ENCODE assay signal across 1 cellular context in the genomic region with DNA sequence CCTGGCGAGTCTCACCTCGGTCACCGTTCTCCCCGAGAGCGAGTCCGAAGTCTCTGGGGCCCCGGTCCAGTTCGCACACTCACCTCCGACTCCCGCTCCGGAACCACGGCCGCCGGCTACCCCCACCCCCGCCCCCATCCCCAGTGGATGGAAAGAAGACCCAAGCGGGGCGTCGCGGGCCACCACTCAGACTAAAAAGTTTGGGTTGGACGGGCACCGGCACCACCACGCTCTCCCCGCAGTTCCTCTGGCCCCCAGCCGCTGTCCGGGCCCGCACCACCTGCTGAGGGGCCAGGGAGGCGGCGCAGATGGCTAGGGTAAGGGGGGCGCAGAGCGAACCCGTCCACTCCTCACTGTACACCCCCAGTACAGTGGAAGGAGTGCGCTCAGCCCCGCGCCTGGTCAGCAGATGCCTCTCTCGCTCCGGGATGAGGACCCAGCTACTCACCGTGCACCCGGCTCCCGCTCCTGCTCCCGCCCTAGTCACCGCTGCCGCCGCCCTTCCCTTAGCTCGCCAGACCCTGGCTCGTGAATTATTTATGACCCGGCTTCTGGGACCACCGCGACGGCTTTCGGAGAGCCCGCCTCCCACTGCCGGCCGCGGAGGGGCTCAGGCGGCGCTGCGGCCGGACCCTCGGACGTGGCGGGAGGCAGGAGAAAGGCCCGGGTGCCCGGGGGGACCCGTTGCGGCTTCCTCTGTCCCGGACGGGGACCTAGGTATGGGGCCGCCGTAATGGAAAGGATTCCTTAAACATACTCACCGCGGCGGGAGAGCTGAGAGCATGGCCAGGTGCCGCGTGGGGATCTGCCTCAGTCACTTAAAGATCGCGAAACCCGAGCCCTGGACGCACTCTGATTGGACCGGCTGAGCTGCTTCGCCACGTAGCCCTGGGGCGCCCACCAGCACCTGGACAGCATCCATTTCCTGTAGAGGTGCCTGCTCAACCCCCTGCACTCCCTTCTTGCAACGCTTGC.
TF ChIP-seq lines count a peak whose summit lies in the region.

A gene with protein sequence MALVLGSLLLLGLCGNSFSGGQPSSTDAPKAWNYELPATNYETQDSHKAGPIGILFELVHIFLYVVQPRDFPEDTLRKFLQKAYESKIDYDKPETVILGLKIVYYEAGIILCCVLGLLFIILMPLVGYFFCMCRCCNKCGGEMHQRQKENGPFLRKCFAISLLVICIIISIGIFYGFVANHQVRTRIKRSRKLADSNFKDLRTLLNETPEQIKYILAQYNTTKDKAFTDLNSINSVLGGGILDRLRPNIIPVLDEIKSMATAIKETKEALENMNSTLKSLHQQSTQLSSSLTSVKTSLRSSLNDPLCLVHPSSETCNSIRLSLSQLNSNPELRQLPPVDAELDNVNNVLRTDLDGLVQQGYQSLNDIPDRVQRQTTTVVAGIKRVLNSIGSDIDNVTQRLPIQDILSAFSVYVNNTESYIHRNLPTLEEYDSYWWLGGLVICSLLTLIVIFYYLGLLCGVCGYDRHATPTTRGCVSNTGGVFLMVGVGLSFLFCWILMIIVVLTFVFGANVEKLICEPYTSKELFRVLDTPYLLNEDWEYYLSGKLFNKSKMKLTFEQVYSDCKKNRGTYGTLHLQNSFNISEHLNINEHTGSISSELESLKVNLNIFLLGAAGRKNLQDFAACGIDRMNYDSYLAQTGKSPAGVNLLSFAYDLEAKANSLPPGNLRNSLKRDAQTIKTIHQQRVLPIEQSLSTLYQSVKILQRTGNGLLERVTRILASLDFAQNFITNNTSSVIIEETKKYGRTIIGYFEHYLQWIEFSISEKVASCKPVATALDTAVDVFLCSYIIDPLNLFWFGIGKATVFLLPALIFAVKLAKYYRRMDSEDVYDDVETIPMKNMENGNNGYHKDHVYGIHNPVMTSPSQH (minus strand): TSS at position 807 of the 975 bp plus-strand sequence. CDS start 8,117 bp downstream, outside the sequence.

TF ChIP-seq in HEK293, 187 proteins besides CTCF, POLR2A, EP300 and RAD21 (continued from another document):
- TF ChIP-seq, protein P1, sequence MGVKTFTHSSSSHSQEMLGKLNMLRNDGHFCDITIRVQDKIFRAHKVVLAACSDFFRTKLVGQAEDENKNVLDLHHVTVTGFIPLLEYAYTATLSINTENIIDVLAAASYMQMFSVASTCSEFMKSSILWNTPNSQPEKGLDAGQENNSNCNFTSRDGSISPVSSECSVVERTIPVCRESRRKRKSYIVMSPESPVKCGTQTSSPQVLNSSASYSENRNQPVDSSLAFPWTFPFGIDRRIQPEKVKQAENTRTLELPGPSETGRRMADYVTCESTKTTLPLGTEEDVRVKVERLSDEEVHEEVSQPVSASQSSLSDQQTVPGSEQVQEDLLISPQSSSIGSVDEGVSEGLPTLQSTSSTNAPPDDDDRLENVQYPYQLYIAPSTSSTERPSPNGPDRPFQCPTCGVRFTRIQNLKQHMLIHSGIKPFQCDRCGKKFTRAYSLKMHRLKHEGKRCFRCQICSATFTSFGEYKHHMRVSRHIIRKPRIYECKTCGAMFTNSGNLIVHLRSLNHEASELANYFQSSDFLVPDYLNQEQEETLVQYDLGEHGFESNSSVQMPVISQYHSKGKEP (tag by site-specific recombination; IDR thresholded peaks at IDR 0.05) = no peak
- TF ChIP-seq ZNF701 (tag by site-specific recombination; IDR thresholded peaks at IDR 0.05) = no peak
- TF ChIP-seq ZNF837 (tag by site-specific recombination; IDR thresholded peaks at IDR 0.05) = no peak
- TF ChIP-seq ZNF830 (tag by site-specific recombination; IDR thresholded peaks at IDR 0.05; ENCODE audit: low read depth) = no peak
- TF ChIP-seq ZNF366 (tag by site-specific recombination; conservative IDR thresholded peaks at IDR 0.05) = no peak
